ENCODE assay signal across 3 cellular contexts in genomic region chrX:137934214-137934613, GRCh38.
A peak's percentile ranks its signal among the peaks of the same experiment; 100 is the strongest.
DNase-seq lines count a peak whose midpoint lies in the region; ATAC-seq, FAIRE-seq and TF ChIP-seq lines count a peak whose summit lies in the region.
"Not testable (repeated sequence)": the region's sequence is repeated elsewhere in the genome, so short reads cannot be mapped to it uniquely, and the experiment has no call there.

No MANE protein-coding gene starts in this region.

- not testable (repeated sequence) for H3K9ac ChIP-seq in HUES6 (ENCODE audit: low read length); K562 (ENCODE audit: insufficient read depth in 1 of 2, low read depth in 2 of 2, low read length in 2 of 2)

- not testable (repeated sequence) for H4K20me1 ChIP-seq in K562 (replicated peaks; ENCODE audit: control insufficient read depth, insufficient read depth, low read length)

- TF ChIP-seq POLR2A in K562 (conservative IDR thresholded peaks at IDR 0.05), result not testable (repeated sequence)

- H3K4me2 ChIP-seq in K562 (ENCODE audit: insufficient read depth, low read length), result not testable (repeated sequence)

- not testable (repeated sequence) for FAIRE-seq in K562 (lab: Jason Lieb, UNC)

- H3K27me3 ChIP-seq in HUES6 (ENCODE audit: control insufficient read depth, insufficient read depth, low read length); K562 (ENCODE audit: control insufficient read depth in 2 of 2, insufficient read depth in 2 of 2, low read length in 2 of 2): not testable (repeated sequence)

- WGBS in K562 (ENCODE audit: insufficient coverage, low coverage, missing lambda C conversion rate), result 0% methylated on average over 1 of the region's 1 CpG

- not testable (repeated sequence) for TF ChIP-seq RAD21 in K562 (CRISPR knock-in tag; conservative IDR thresholded peaks at IDR 0.05 in 1 of 2, IDR thresholded peaks at IDR 0.05 in 1 of 2)

- not testable (repeated sequence) for H3K4me3 ChIP-seq in HEK293 (ENCODE audit: low read depth, low read length); K562
- 0 out of 2 replicates have a peak overlapping the region, but pooled peaks have one; percentile 13 for H3K4me3 ChIP-seq in HUES6 (ENCODE audit: low read depth, low read length)

- not testable (repeated sequence) for H3K27ac ChIP-seq in HEK293 (ENCODE audit: extremely low read depth, low read depth, low read length); HUES6 (ENCODE audit: low read depth, low read length); K562 (ENCODE audit: extremely low read depth, low read depth, low read length)

- in situ Hi-C loops in K562 (cut with MboI), result not testable (repeated sequence)

- ATAC-seq in K562, result not testable (repeated sequence)

- TF ChIP-seq CTCF in HEK293 (tag by site-specific recombination; IDR thresholded peaks at IDR 0.05); K562 (IDR thresholded peaks at IDR 0.05 in 2 of 3, conservative IDR thresholded peaks at IDR 0.05 in 1 of 3; ENCODE audit: insufficient read depth in 2 of 3, low read depth in 1 of 3, low read length in 3 of 3): not testable (repeated sequence)

- TF ChIP-seq EP300 in K562 (IDR thresholded peaks at IDR 0.05; ENCODE audit: low read length), result not testable (repeated sequence)

- not testable (repeated sequence) for DNase-seq in K562 (ENCODE audit: extremely low read depth in 1 of 4, low spot score in 3 of 4)

- H2AFZ ChIP-seq in K562 (ENCODE audit: low read depth, low read length), result not testable (repeated sequence)

- not testable (repeated sequence) for BruUV-seq in K562 (replicated peaks; lab: Mats Ljungman, UMichigan)

- CTCF ChIA-PET in HEK293 (lab: Yijun Ruan, JAX); K562 (lab: Yijun Ruan, JAX; ENCODE audit: low intra/inter-chr PET ratio): not testable (repeated sequence)

- POLR2A ChIA-PET in HEK293 (lab: Yijun Ruan, JAX); K562 (lab: Yijun Ruan, JAX): not testable (repeated sequence)

- not testable (repeated sequence) for H3K79me2 ChIP-seq in K562 (ENCODE audit: control insufficient read depth, insufficient read depth, low read length)

- H3K9me1 ChIP-seq in K562 (ENCODE audit: control insufficient read depth, insufficient read depth, low read length), result not testable (repeated sequence)

- not testable (repeated sequence) for H3K36me3 ChIP-seq in HEK293 (ENCODE audit: control insufficient read depth in 2 of 2, insufficient read depth in 1 of 2, low read length in 2 of 2); HUES6 (ENCODE audit: control insufficient read depth, insufficient read depth, low read length); K562 (ENCODE audit: control insufficient read depth, insufficient read depth, low read length)

- H3K4me1 ChIP-seq in HEK293 (ENCODE audit: control insufficient read depth, insufficient read depth, low read length); HUES6 (ENCODE audit: control insufficient read depth, insufficient read depth, low read length); K562 (replicated peaks in 1 of 2; ENCODE audit: control insufficient read depth in 2 of 2, insufficient read depth in 2 of 2, low read length in 2 of 2): not testable (repeated sequence)

- H3K9me3 ChIP-seq in HEK293 (ENCODE audit: control insufficient read depth, insufficient read depth, low read depth, low read length); K562 (replicated peaks; ENCODE audit: control insufficient read depth, insufficient read depth, low read depth, low read length): not testable (repeated sequence)
- H3K9me3 ChIP-seq in HUES6 (ENCODE audit: control insufficient read depth, insufficient read depth, low read depth, low read length), result peaks cover 50% of the 10 kb centered on the region

- intact Hi-C loops in K562 (cut with micrococcal nuclease), result not testable (repeated sequence)

TF ChIP-seq in HEK293, 187 proteins besides CTCF, POLR2A, EP300 and RAD21:
- peak; percentile 95 for TF ChIP-seq ZNF707 (tag by site-specific recombination; IDR thresholded peaks at IDR 0.05)

TF ChIP-seq in K562, 482 proteins besides CTCF, POLR2A, EP300 and RAD21:
- peak; percentile 88 for TF ChIP-seq ZNF707 (CRISPR knock-in tag; conservative IDR thresholded peaks at IDR 0.05)
